In genomic region chr16:82995927-82996441, GRCh38 we compare ENCODE assay signal across 9 cellular contexts.
DNase-seq lines count a peak whose midpoint lies in the region; ATAC-seq and TF ChIP-seq lines count a peak whose summit lies in the region.
"Had no signal": no experiment of that assay in that cellular context is flagged by ENCODE, and none has a peak within 500 bp of the region (broad histone marks: within the 10 kb centered on the region; RNA-seq: fewer than 3 reads in every experiment).

No MANE protein-coding gene starts in this region.

- no peaks in the 10 kb centered on the region for H3K9me3 Mint-ChIP-seq in MCF 10A (ENCODE audit: unreplicated experiment)

- intact Hi-C loops in MCF 10A (cut with micrococcal nuclease) (no loop called here), breast epithelium (cut with DNase I; ENCODE audit: low total_unique reads) (no loop called here), vagina (cut with DNase I) (no loop called here)

- no peaks in the 10 kb centered on the region for H3K4me1 Mint-ChIP-seq in MCF 10A (ENCODE audit: insufficient read depth, unreplicated experiment)

- H3K27ac Mint-ChIP-seq in MCF 10A (ENCODE audit: low read depth, unreplicated experiment) = no peak overlapping the region
- H3K27ac Mint-ChIP-seq: stimulated activated naive CD8-positive, alpha-beta T cell treated with anti-CD3 and anti-CD28 coated beads, Interleukin-15, Interleukin-2, amounts not matched to agents 100 ng/mL and 50 ng/mL, for 24 hours had no signal

- H3K4me3 Mint-ChIP-seq in MCF 10A (ENCODE audit: unreplicated experiment) = no peak overlapping the region
- H3K4me3 Mint-ChIP-seq: stimulated activated naive CD8-positive, alpha-beta T cell treated with anti-CD3 and anti-CD28 coated beads, Interleukin-15, Interleukin-2, amounts not matched to agents 100 ng/mL and 50 ng/mL, for 24 hours had no signal

- no peak overlapping the region for H3K9ac ChIP-seq in adipocyte (ENCODE audit: low read length)

- CTCF ChIA-PET in MCF 10A (lab: Yijun Ruan, JAX) = no interaction called here

- H3K4me3 ChIP-seq in breast epithelium (no peak overlapping the region), adipocyte (ENCODE audit: low read length) (peak overlapping the region; percentile 41), kidney epithelial cell (ENCODE audit: low read depth, low read length) (no peak overlapping the region), vagina (peak overlapping the region; percentile 16 to 18)

- BruUV-seq in MCF 10A (replicated peaks; lab: Mats Ljungman, UMichigan) = no TSS peak

- TF ChIP-seq CTCF in MCF 10A (IDR thresholded peaks at IDR 0.05; ENCODE audit: unreplicated experiment) (no peak), breast epithelium (IDR thresholded peaks at IDR 0.05) (no peak), kidney epithelial cell (IDR thresholded peaks at IDR 0.05; ENCODE audit: insufficient read depth, low read length, poor library complexity, severe bottlenecking) (no peak), vagina (IDR thresholded peaks at IDR 0.05) (no peak)

- POLR2A ChIA-PET in MCF 10A (lab: Yijun Ruan, JAX) = no interaction called here

- no peaks in the 10 kb centered on the region for H3K27me3 ChIP-seq in breast epithelium
- H3K27me3 ChIP-seq in adipocyte (replicated peaks; ENCODE audit: control insufficient read depth, insufficient read depth, low read length) = no peaks in the 10 kb centered on the region
- H3K27me3 ChIP-seq in kidney epithelial cell (ENCODE audit: control insufficient read depth, insufficient read depth, low read length) = no peaks in the 10 kb centered on the region
- H3K27me3 ChIP-seq in vagina = no peaks in the 10 kb centered on the region

- no peaks in the 10 kb centered on the region for H3K27me3 Mint-ChIP-seq in MCF 10A (ENCODE audit: insufficient read depth, unreplicated experiment)
- H3K27me3 Mint-ChIP-seq: stimulated activated naive CD8-positive, alpha-beta T cell treated with anti-CD3 and anti-CD28 coated beads, Interleukin-15, Interleukin-2, amounts not matched to agents 100 ng/mL and 50 ng/mL, for 24 hours had no signal

- ATAC-seq in HG03280 (IDR thresholded peaks at IDR 0.05; ENCODE audit: unreplicated experiment) (no peak), GM21737 (IDR thresholded peaks at IDR 0.05; ENCODE audit: unreplicated experiment) (no peak)

- H3K4me1 ChIP-seq in breast epithelium (no peaks in the 10 kb centered on the region), adipocyte (ENCODE audit: control insufficient read depth, insufficient read depth, low read length) (peaks cover 9% of the 10 kb centered on the region), vagina (peaks cover 13% of the 10 kb centered on the region)

- DNase-seq in MCF 10A (ENCODE audit: unreplicated experiment) (peak; percentile 78), breast epithelium (ENCODE audit: low spot score in 2 of 2) (no peak), adipocyte (ENCODE audit: low read depth) (peak; percentile 84), kidney epithelial cell (ENCODE audit: low read depth) (peak; percentile 72), vagina (ENCODE audit: extremely low spot score in 2 of 2) (no peak), GDM1 (lab: John Stamatoyannopoulos, UW) (no peak)

- no peaks in the 10 kb centered on the region for H3K36me3 Mint-ChIP-seq in MCF 10A (ENCODE audit: insufficient read depth, unreplicated experiment)

- H3K27ac ChIP-seq in breast epithelium (no peak overlapping the region), vagina (peak overlapping the region; percentile 38)

- H3K36me3 ChIP-seq in breast epithelium (no peaks in the 10 kb centered on the region), adipocyte (ENCODE audit: control insufficient read depth, insufficient read depth, low read length, severe bottlenecking) (no peaks in the 10 kb centered on the region), kidney epithelial cell (ENCODE audit: control insufficient read depth, insufficient read depth, low read length) (no peaks in the 10 kb centered on the region), vagina (no peaks in the 10 kb centered on the region)

- no peaks in the 10 kb centered on the region for H3K9me3 ChIP-seq in breast epithelium
- no peaks in the 10 kb centered on the region for H3K9me3 ChIP-seq in adipocyte (ENCODE audit: control insufficient read depth, low read length)
- H3K9me3 ChIP-seq in vagina = no peaks in the 10 kb centered on the region

- no peak for TF ChIP-seq POLR2A in breast epithelium (IDR thresholded peaks at IDR 0.05)
- no peak for TF ChIP-seq POLR2A in vagina (IDR thresholded peaks at IDR 0.05)

Comparison
In these comparisons a context has a peak if more than half of its experiments do, and no peak if none do; other contexts are left out.
1. DNase-seq: peak in MCF 10A (single experiment), adipocyte (single experiment) and kidney epithelial cell (single experiment); none in breast epithelium (0 of 2), vagina (0 of 2) and GDM1 (single experiment).
2. H3K4me3 ChIP-seq: peak in adipocyte (single experiment) and vagina (2 of 2); none in breast epithelium (0 of 3) and kidney epithelial cell (single experiment).